Comparison of ENCODE assay signal across 8 cellular contexts in the genomic region with DNA sequence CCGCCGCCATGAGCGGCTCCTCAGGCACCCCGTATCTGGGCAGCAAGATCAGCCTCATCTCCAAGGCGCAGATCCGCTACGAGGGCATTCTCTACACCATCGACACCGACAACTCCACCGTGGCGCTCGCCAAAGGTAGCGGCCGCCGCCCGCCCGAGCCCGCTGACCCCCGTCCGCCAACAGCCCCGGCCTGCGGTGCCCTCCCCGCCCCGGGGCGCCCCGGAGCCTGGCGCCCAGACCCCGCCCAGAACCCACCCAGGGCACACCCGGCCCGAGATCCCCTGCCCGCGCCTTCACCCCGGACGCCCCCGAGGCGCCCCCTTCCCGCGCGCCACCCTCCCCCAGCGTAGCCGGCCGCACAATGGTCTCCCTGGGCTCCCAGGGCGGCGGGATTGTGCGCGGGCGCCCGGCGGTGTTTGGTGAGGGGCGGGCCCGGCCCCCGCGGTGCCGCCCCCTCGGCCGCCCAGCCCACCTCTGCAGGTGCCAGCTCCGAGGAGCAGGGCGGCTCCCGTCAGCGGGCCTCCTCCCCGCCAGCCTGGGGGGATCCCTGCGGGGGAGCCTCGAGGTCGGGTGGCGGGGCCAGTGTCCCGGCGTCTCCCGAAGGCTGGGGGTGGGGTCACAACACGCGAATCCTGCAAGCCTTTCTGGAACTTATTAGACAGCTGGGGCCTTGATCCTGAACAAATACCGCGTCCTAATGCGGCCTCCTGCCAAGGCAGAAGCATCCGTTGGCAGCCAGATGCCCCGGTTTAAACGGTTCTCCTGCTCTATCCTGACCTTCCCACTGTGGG. TPM values are rescaled to one million over a fixed set of nuclear protein-coding genes. Genes with fewer than 3 reads are reported as not detected.
DNase-seq lines count a peak whose midpoint lies in the region; ATAC-seq and TF ChIP-seq lines count a peak whose summit lies in the region.

No MANE protein-coding gene starts in this region.

- peak; percentile 79 for DNase-seq in COR-L47 (lab: John Stamatoyannopoulos, UW)
- peak; percentile 81 to 84 for DNase-seq in SJCRH30
- peak; percentile 55 for DNase-seq in kidney tubule cell (ENCODE audit: low spot score)

- ATAC-seq in GM19395 (IDR thresholded peaks at IDR 0.05; ENCODE audit: unreplicated experiment) (peak; percentile 7), HG03521 (IDR thresholded peaks at IDR 0.05; ENCODE audit: unreplicated experiment) (peak; percentile 8), GM18520 (IDR thresholded peaks at IDR 0.05; ENCODE audit: unreplicated experiment) (no peak)
- ATAC-seq in stimulated activated memory B cell treated with anti-CD40 and anti-IgM and Interleukin-4, amounts not matched to agents 10 μg/mL and 1 μg/mL and 100 μg/mL, for 72 hours, result peak; percentile 31

- H3K9me3 ChIP-seq in SJCRH30 (replicated peaks), result no peaks in the 10 kb centered on the region

- H3K4me1 ChIP-seq in SJCRH30, result peaks cover 10% of the 10 kb centered on the region

- no peak for TF ChIP-seq CTCF in brain (conservative IDR thresholded peaks at IDR 0.05)

- peak overlapping the region; percentile 84 to 97 (median 92) for H3K27ac Mint-ChIP-seq in brain
- no peak overlapping the region for H3K27ac Mint-ChIP-seq in stimulated activated memory B cell treated with anti-CD40 and anti-IgM and Interleukin-4, amounts not matched to agents 10 μg/mL and 1 μg/mL and 100 μg/mL, for 72 hours

- H3K4me1 Mint-ChIP-seq in brain, result peaks cover 56% of the 10 kb centered on the region
- peaks cover 38% of the 10 kb centered on the region for H3K4me1 Mint-ChIP-seq in stimulated activated memory B cell treated with anti-CD40 and anti-IgM and Interleukin-4, amounts not matched to agents 10 μg/mL and 1 μg/mL and 100 μg/mL, for 72 hours

- H3K36me3 Mint-ChIP-seq in brain, result peaks cover 37% of the 10 kb centered on the region
- peaks cover 37% of the 10 kb centered on the region for H3K36me3 Mint-ChIP-seq in stimulated activated memory B cell treated with anti-CD40 and anti-IgM and Interleukin-4, amounts not matched to agents 10 μg/mL and 1 μg/mL and 100 μg/mL, for 72 hours

- H3K9me3 Mint-ChIP-seq in brain, result peaks cover 0 to 2% (median 0%) of the 10 kb centered on the region in 5 experiments
- H3K9me3 Mint-ChIP-seq in stimulated activated memory B cell treated with anti-CD40 and anti-IgM and Interleukin-4, amounts not matched to agents 10 μg/mL and 1 μg/mL and 100 μg/mL, for 72 hours, result no peaks in the 10 kb centered on the region

- peak overlapping the region; percentile 88 to 92 (median 91) for H3K4me3 Mint-ChIP-seq in brain
- peak overlapping the region; percentile 84 for H3K4me3 Mint-ChIP-seq in stimulated activated memory B cell treated with anti-CD40 and anti-IgM and Interleukin-4, amounts not matched to agents 10 μg/mL and 1 μg/mL and 100 μg/mL, for 72 hours

- H3K36me3 ChIP-seq in SJCRH30, result peaks cover 38% of the 10 kb centered on the region

- H3K27me3 Mint-ChIP-seq in brain, result peaks cover 3% of the 10 kb centered on the region
- H3K27me3 Mint-ChIP-seq in stimulated activated memory B cell treated with anti-CD40 and anti-IgM and Interleukin-4, amounts not matched to agents 10 μg/mL and 1 μg/mL and 100 μg/mL, for 72 hours, result no peaks in the 10 kb centered on the region

- H3K27me3 ChIP-seq in SJCRH30, result no peaks in the 10 kb centered on the region; the same call in 1 of the 2 replicates

- peak overlapping the region; percentile 71 for H3K4me3 ChIP-seq in SJCRH30

- peak overlapping the region; percentile 2; the same call in 1 of the 2 replicates for H3K27ac ChIP-seq in SJCRH30

RNA-seq across cellular contexts. Expression of gene LSM14B, which starts 0.6 kb away (rescaled TPM):
- 146 TPM in 2 replicates for total RNA-seq in SJCRH30 (2014; rRNA removed; shearing (Covaris generic))
- polyA plus RNA-seq in brain (ENCODE audit: insufficient read depth, low read depth, low replicate concordance), result 171 TPM

RNA-seq across cellular contexts. Expression of gene PSMA7, which starts 20.3 kb away (rescaled TPM):
- total RNA-seq in SJCRH30 (2014; rRNA removed; shearing (Covaris generic)), result 755 and 774 TPM in 2 replicates
- 404 TPM for polyA plus RNA-seq in brain (ENCODE audit: insufficient read depth, low read depth, low replicate concordance)

RNA-seq across cellular contexts. Expression of gene SS18L1, which starts 20.7 kb away (rescaled TPM):
- 57.4 and 68.9 TPM in 2 replicates for total RNA-seq in SJCRH30 (2014; rRNA removed; shearing (Covaris generic))
- 39.8 TPM for polyA plus RNA-seq in brain (ENCODE audit: insufficient read depth, low read depth, low replicate concordance)

RNA-seq across cellular contexts. Expression of gene TAF4, which starts 57.2 kb away (rescaled TPM):
- 19.4 and 20.1 TPM in 2 replicates for total RNA-seq in SJCRH30 (2014; rRNA removed; shearing (Covaris generic))
- polyA plus RNA-seq in brain (ENCODE audit: insufficient read depth, low read depth, low replicate concordance), result 15.1 TPM

RNA-seq across cellular contexts. Expression of gene MTG2, which starts 60.0 kb away (rescaled TPM):
- 63.8 and 66.2 TPM in 2 replicates for total RNA-seq in SJCRH30 (2014; rRNA removed; shearing (Covaris generic))
- 47.9 TPM for polyA plus RNA-seq in brain (ENCODE audit: insufficient read depth, low read depth, low replicate concordance)
